18 cellular contexts compared by ENCODE assay signal in the genomic region with DNA sequence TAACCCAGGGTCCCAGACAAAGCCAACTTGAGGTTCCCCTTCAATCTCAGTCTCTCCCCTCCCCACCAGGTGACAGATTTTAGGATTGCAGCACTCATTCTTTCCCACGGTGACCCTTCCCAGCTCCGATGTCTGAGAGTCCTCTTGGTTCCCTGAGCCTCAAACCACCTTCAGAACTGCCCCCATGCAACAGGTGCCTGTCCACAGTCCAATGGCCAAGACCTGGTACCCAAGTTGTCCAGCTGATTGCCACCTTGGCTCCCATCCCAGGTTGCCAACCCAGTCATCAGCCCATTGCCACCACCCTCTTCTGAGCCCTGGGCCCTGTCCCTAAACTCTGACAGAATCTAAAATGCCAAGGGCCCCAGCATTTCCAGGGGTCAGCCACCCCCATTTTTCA. TPM values are rescaled to one million over a fixed set of nuclear protein-coding genes. Genes with fewer than 3 reads are reported as not detected.
DNase-seq lines count a peak whose midpoint lies in the region; ATAC-seq and TF ChIP-seq lines count a peak whose summit lies in the region.
"Had no signal": no experiment of that assay in that cellular context is flagged by ENCODE, and none has a peak within 500 bp of the region (broad histone marks: within the 10 kb centered on the region; RNA-seq: fewer than 3 reads in every experiment).

No MANE protein-coding gene starts in this region.

- H3K79me2 ChIP-seq in neural progenitor cell (ENCODE audit: low read depth), result no peaks in the 10 kb centered on the region

- no peaks in the 10 kb centered on the region for H3F3A ChIP-seq in neural progenitor cell (ENCODE audit: low read depth)

- H3K36me3 Mint-ChIP-seq in brain (peaks cover 10% of the 10 kb centered on the region), neural progenitor cell (no peaks in the 10 kb centered on the region)
- no peaks in the 10 kb centered on the region for H3K36me3 Mint-ChIP-seq in activated CD8-positive, alpha-beta memory T cell treated with anti-CD3 and anti-CD28 coated beads, Interleukin-2, amount 10 ng/mL, durations not matched to agents 7 days and 5 days
- H3K36me3 Mint-ChIP-seq: CD14-positive monocyte; CD4-positive, alpha-beta memory T cell had no signal

- TF ChIP-seq CTCF in brain (conservative IDR thresholded peaks at IDR 0.05) (no peak), neural progenitor cell (IDR thresholded peaks at IDR 0.05) (no peak)

- peaks cover 0 to 14% (median 0%) of the 10 kb centered on the region in 11 experiments; a peak in 5 of 22 replicates for H3K27me3 ChIP-seq in BLaER1 treated with 17β-estradiol and CSF1 and Interleukin-3, amounts not matched to agents 10 nM and 100 nM
- H3K27me3 ChIP-seq in neural progenitor cell, result no peaks in the 10 kb centered on the region
- H3K27me3 ChIP-seq: BE2C had no signal

- H3K4me1 ChIP-seq in BLaER1 treated with 17β-estradiol and CSF1 and Interleukin-3, amounts not matched to agents 10 nM and 100 nM, result peaks cover 54 to 90% (median 78%) of the 10 kb centered on the region in 10 experiments
- peaks cover 19% of the 10 kb centered on the region for H3K4me1 ChIP-seq in neural progenitor cell

- H2AFZ ChIP-seq in neural progenitor cell (replicated peaks), result no peak overlapping the region
- H2AFZ ChIP-seq: GM23338 had no signal

- H4K20me1 ChIP-seq in BLaER1 treated with 17β-estradiol and CSF1 and Interleukin-3, amounts not matched to agents 10 nM and 100 nM, result peaks cover 0 to 11% (median 0%) of the 10 kb centered on the region in 11 experiments; a peak in 5 of 22 replicates
- H4K20me1 ChIP-seq in neural progenitor cell (ENCODE audit: low read depth), result no peaks in the 10 kb centered on the region

- H3K9ac ChIP-seq in BLaER1 treated with 17β-estradiol and CSF1 and Interleukin-3, amounts not matched to agents 10 nM and 100 nM, result peak overlapping the region in 4 of 11 experiments; percentile 17 to 64 (median 54); a peak in 4 of 22 replicates
- no peak overlapping the region for H3K9ac ChIP-seq in neural progenitor cell

- H3K36me3 ChIP-seq in BLaER1 treated with 17β-estradiol and CSF1 and Interleukin-3, amounts not matched to agents 10 nM and 100 nM, result no peaks in the 10 kb centered on the region
- no peaks in the 10 kb centered on the region for H3K36me3 ChIP-seq in neural progenitor cell
- H3K36me3 ChIP-seq: BE2C had no signal

- ATAC-seq in activated CD8-positive, alpha-beta memory T cell treated with anti-CD3 and anti-CD28 coated beads, Interleukin-2, amount 10 ng/mL, durations not matched to agents 7 days and 5 days, result no peak
- ATAC-seq: GM23338 had no signal

- H3K4me3 Mint-ChIP-seq in brain, result no peak overlapping the region
- no peak overlapping the region for H3K4me3 Mint-ChIP-seq in neural progenitor cell
- H3K4me3 Mint-ChIP-seq in activated CD8-positive, alpha-beta memory T cell treated with anti-CD3 and anti-CD28 coated beads, Interleukin-2, amount 10 ng/mL, durations not matched to agents 7 days and 5 days, result no peak overlapping the region
- H3K4me3 Mint-ChIP-seq: CD14-positive monocyte; CD4-positive, alpha-beta memory T cell; GM23338; HFFc6 had no signal

- peak overlapping the region; percentile 54 to 94 (median 89); a peak in 21 of 22 replicates for H3K4me2 ChIP-seq in BLaER1 treated with 17β-estradiol and CSF1 and Interleukin-3, amounts not matched to agents 10 nM and 100 nM
- H3K4me2 ChIP-seq in neural progenitor cell, result no peak overlapping the region
- H3K4me2 ChIP-seq: GM23338 had no signal

- peak overlapping the region in 4 of 11 experiments; percentile 18 to 61 (median 48); a peak in 5 of 22 replicates for H3K27ac ChIP-seq in BLaER1 treated with 17β-estradiol and CSF1 and Interleukin-3, amounts not matched to agents 10 nM and 100 nM
- no peak overlapping the region for H3K27ac ChIP-seq in neural progenitor cell
- H3K27ac ChIP-seq: HL-60 had no signal

- H3K27ac Mint-ChIP-seq in brain, result peak overlapping the region in 3 of 5 experiments; percentile 92 to 97 (median 95)
- peak overlapping the region; percentile 78 for H3K27ac Mint-ChIP-seq in neural progenitor cell
- H3K27ac Mint-ChIP-seq in activated CD8-positive, alpha-beta memory T cell treated with anti-CD3 and anti-CD28 coated beads, Interleukin-2, amount 10 ng/mL, durations not matched to agents 7 days and 5 days, result no peak overlapping the region
- H3K27ac Mint-ChIP-seq: CD14-positive monocyte; CD4-positive, alpha-beta memory T cell; GM23338; HFFc6 had no signal

- no peaks in the 10 kb centered on the region for H3K9me3 Mint-ChIP-seq in brain
- H3K9me3 Mint-ChIP-seq in neural progenitor cell, result peaks cover 2% of the 10 kb centered on the region
- H3K9me3 Mint-ChIP-seq in activated CD8-positive, alpha-beta memory T cell treated with anti-CD3 and anti-CD28 coated beads, Interleukin-2, amount 10 ng/mL, durations not matched to agents 7 days and 5 days (ENCODE audit: low read depth), result no peaks in the 10 kb centered on the region
- H3K9me3 Mint-ChIP-seq: CD14-positive monocyte; CD4-positive, alpha-beta memory T cell; GM23338; HFFc6 had no signal

- H3K4me1 Mint-ChIP-seq in brain (peaks cover 95% of the 10 kb centered on the region), neural progenitor cell (peaks cover 88% of the 10 kb centered on the region)
- no peaks in the 10 kb centered on the region for H3K4me1 Mint-ChIP-seq in activated CD8-positive, alpha-beta memory T cell treated with anti-CD3 and anti-CD28 coated beads, Interleukin-2, amount 10 ng/mL, durations not matched to agents 7 days and 5 days
- H3K4me1 Mint-ChIP-seq: CD4-positive, alpha-beta memory T cell had no signal

- DNase-seq in neural progenitor cell (ENCODE audit: low spot score), result no peak
- DNase-seq in HuH-7.5 (ENCODE audit: low spot score), result no peak
- DNase-seq in islet precursor cell, result no peak
- DNase-seq in activated CD8-positive, alpha-beta memory T cell treated with anti-CD3 and anti-CD28 coated beads, Interleukin-2, amount 10 ng/mL, durations not matched to agents 7 days and 5 days, result no peak
- DNase-seq: ACHN; BE2C; CD4-positive, alpha-beta memory T cell; DMS153; GDM1; HCEC 1CT; HFFc6; IMR-90 had no signal

- H3K4me3 ChIP-seq in BLaER1 treated with 17β-estradiol and CSF1 and Interleukin-3, amounts not matched to agents 10 nM and 100 nM, result no peak overlapping the region
- no peak overlapping the region for H3K4me3 ChIP-seq in neural progenitor cell
- H3K4me3 ChIP-seq: GM23338 had no signal

- CTCF ChIA-PET in activated CD8-positive, alpha-beta memory T cell treated with anti-CD3 and anti-CD28 coated beads, Interleukin-2, amount 10 ng/mL, durations not matched to agents 7 days and 5 days (lab: Charles Lee), result interaction anchor here (1.2 kb wide), 1 partner anchor 59 kb away, joined by 3 read pairs; no protein-coding TSS in a partner anchor

- H3K9me3 ChIP-seq in BLaER1 treated with 17β-estradiol and CSF1 and Interleukin-3, amounts not matched to agents 10 nM and 100 nM (replicated peaks in 1 of 11), result peaks cover 0 to 4% (median 0%) of the 10 kb centered on the region in 11 experiments; a peak in 1 of 22 replicates
- no peaks in the 10 kb centered on the region for H3K9me3 ChIP-seq in neural progenitor cell (ENCODE audit: low read depth)
- H3K9me3 ChIP-seq: BE2C had no signal

- peaks cover 18% of the 10 kb centered on the region for H3K27me3 Mint-ChIP-seq in brain
- peaks cover 49% of the 10 kb centered on the region for H3K27me3 Mint-ChIP-seq in neural progenitor cell (ENCODE audit: insufficient read depth, low read depth)
- peaks cover 2% of the 10 kb centered on the region for H3K27me3 Mint-ChIP-seq in activated CD8-positive, alpha-beta memory T cell treated with anti-CD3 and anti-CD28 coated beads, Interleukin-2, amount 10 ng/mL, durations not matched to agents 7 days and 5 days

RNA-seq across cellular contexts. Expression of gene SLIT1, which starts 53.5 kb away (rescaled TPM):
- 24.9 TPM for polyA plus RNA-seq in brain (ENCODE audit: insufficient read depth, low read depth, low replicate concordance)
- total RNA-seq in neural progenitor cell (ENCODE audit: low replicate concordance), result 0.74 and 0.92 TPM in 2 replicates
- 1 to 10 TPM in 1 of 2 experiments, under 1 TPM in 1; 0.59 to 1.5 TPM for total RNA-seq in activated CD8-positive, alpha-beta memory T cell treated with anti-CD3 and anti-CD28 coated beads, Interleukin-2, amount 10 ng/mL, durations not matched to agents 7 days and 5 days
- total RNA-seq: HT1080 had no signal
